In genomic region chr21:46184625-46185555, GRCh38 we compare ENCODE assay signal across 8 cellular contexts. TPM values are rescaled to one million over a fixed set of nuclear protein-coding genes. Genes with fewer than 3 reads are reported as not detected.
DNase-seq lines count a peak whose midpoint lies in the region; ATAC-seq and TF ChIP-seq lines count a peak whose summit lies in the region.

No MANE protein-coding gene starts in this region.

- no peak overlapping the region for H2BK15ac ChIP-seq in H9 (ENCODE audit: low read depth, low read length)

- no peaks in the 10 kb centered on the region for H3K27me3 Mint-ChIP-seq in H9 (ENCODE audit: low read depth)
- H3K27me3 Mint-ChIP-seq in activated B cell treated with CpG ODN at 0.5 μM for 24 hours: no peaks in the 10 kb centered on the region

- H3K36me3 ChIP-seq in BLaER1 treated with 17β-estradiol and CSF1 and Interleukin-3, amounts not matched to agents 10 nM and 100 nM: peaks cover 0 to 25% (median 1%) of the 10 kb centered on the region in 11 experiments; a peak in 8 of 22 replicates
- no peaks in the 10 kb centered on the region for H3K36me3 ChIP-seq in smooth muscle cell (ENCODE audit: low read depth)

- no peak overlapping the region for H2BK20ac ChIP-seq in H9 (ENCODE audit: low read depth, low read length, poor library complexity, severe bottlenecking)

- TF ChIP-seq CTCF in H9 (conservative IDR thresholded peaks at IDR 0.05) (no peak), activated B cell treated with CpG ODN at 0.5 μM for 24 hours (IDR thresholded peaks at IDR 0.05) (no peak), smooth muscle cell (IDR thresholded peaks at IDR 0.05; ENCODE audit: borderline replicate concordance, insufficient read depth, poor library complexity, severe bottlenecking) (no peak)

- H4K91ac ChIP-seq in H9 (ENCODE audit: insufficient read length, low read depth, low read length): no peak overlapping the region

- H3K4me1 Mint-ChIP-seq in H9: peaks cover 29 to 35% of the 10 kb centered on the region in 2 experiments
- H3K4me1 Mint-ChIP-seq in activated B cell treated with CpG ODN at 0.5 μM for 24 hours: peaks cover 5% of the 10 kb centered on the region

- H3K9me3 Mint-ChIP-seq in H9 (no peaks in the 10 kb centered on the region), activated B cell treated with CpG ODN at 0.5 μM for 24 hours (no peaks in the 10 kb centered on the region)

- H3K4me3 ChIP-seq in BLaER1 treated with 17β-estradiol and CSF1 and Interleukin-3, amounts not matched to agents 10 nM and 100 nM: peak overlapping the region; percentile 56 to 72 (median 70)
- H3K4me3 ChIP-seq in smooth muscle cell: peak overlapping the region; percentile 75

- POLR2A ChIA-PET in activated B cell treated with CpG ODN at 0.5 μM for 24 hours (lab: Charles Lee): no interaction called here

- intact Hi-C loops in activated B cell treated with CpG ODN at 0.5 μM for 24 hours (cut with micrococcal nuclease): loop anchor here (1.0 to 5.0 kb wide), 5 partner anchors 43 to 273 kb away; partner anchors contain the start of genes DIP2A, PCNT and YBEY

- H2BK5ac ChIP-seq in H9 (ENCODE audit: insufficient read length, low read length): no peak overlapping the region

- H3K27ac Mint-ChIP-seq in H9 (peak overlapping the region; percentile 89 to 99 (median 96); a peak in 6 of 7 replicates), activated B cell treated with CpG ODN at 0.5 μM for 24 hours (peak overlapping the region; percentile 85)

- H3K23me2 ChIP-seq in H9 (ENCODE audit: insufficient read length, low read depth, low read length, poor library complexity, severe bottlenecking): peaks cover 7% of the 10 kb centered on the region

- no peak overlapping the region for H4K5ac ChIP-seq in H9 (ENCODE audit: insufficient read length, low read depth, low read length)

- H3K4me1 ChIP-seq in BLaER1 treated with 17β-estradiol and CSF1 and Interleukin-3, amounts not matched to agents 10 nM and 100 nM: peaks cover 9 to 31% (median 15%) of the 10 kb centered on the region in 10 experiments; a peak in 17 of 20 replicates
- peaks cover 4% of the 10 kb centered on the region; the same call in 1 of the 2 replicates for H3K4me1 ChIP-seq in H9 (ENCODE audit: insufficient read depth, low read length)
- H3K4me1 ChIP-seq in smooth muscle cell (ENCODE audit: low read depth): peaks cover 9% of the 10 kb centered on the region

- CTCF ChIA-PET in activated B cell treated with CpG ODN at 0.5 μM for 24 hours (lab: Charles Lee): no interaction called here

- peaks cover 0 to 18% (median 0%) of the 10 kb centered on the region in 11 experiments; a peak in 3 of 22 replicates for H4K20me1 ChIP-seq in BLaER1 treated with 17β-estradiol and CSF1 and Interleukin-3, amounts not matched to agents 10 nM and 100 nM
- H4K20me1 ChIP-seq in H9 (ENCODE audit: control insufficient read depth, insufficient read depth, insufficient read length) (no peaks in the 10 kb centered on the region), smooth muscle cell (ENCODE audit: low read depth) (no peaks in the 10 kb centered on the region)

- no peaks in the 10 kb centered on the region for H3F3A ChIP-seq in smooth muscle cell (ENCODE audit: low read depth)

- H2BK12ac ChIP-seq in H9 (ENCODE audit: insufficient read length, low read depth, low read length): no peak overlapping the region

- H3K27ac ChIP-seq in BLaER1 treated with 17β-estradiol and CSF1 and Interleukin-3, amounts not matched to agents 10 nM and 100 nM: peak overlapping the region in 9 of 11 experiments; percentile 48 to 71 (median 67); a peak in 18 of 22 replicates
- H3K27ac ChIP-seq in H9 (ENCODE audit: insufficient read length, low read depth, low read length) (no peak overlapping the region), smooth muscle cell (ENCODE audit: low read depth) (peak overlapping the region; percentile 92)

- peak; percentile 95 for DNase-seq in H9
- DNase-seq in NCI-H2227 (lab: John Stamatoyannopoulos, UW; ENCODE audit: unreplicated experiment): peak; percentile 72
- peak; percentile 69 for DNase-seq in activated B cell treated with CpG ODN at 0.5 μM for 24 hours
- peak; percentile 62 for DNase-seq in central memory CD4-positive, alpha-beta T cell
- peak; percentile 74 for DNase-seq in inferior parietal cortex (ENCODE audit: extremely low spot score)
- peak; percentile 94 for DNase-seq in smooth muscle cell (lab: John Stamatoyannopoulos, UW; ENCODE audit: unreplicated experiment)

- H3K36me3 Mint-ChIP-seq in H9 (ENCODE audit: insufficient read depth in 1 of 3, low read depth in 3 of 3): peaks cover 4 to 15% (median 8%) of the 10 kb centered on the region in 3 experiments; a peak in 6 of 7 replicates
- peaks cover 7% of the 10 kb centered on the region for H3K36me3 Mint-ChIP-seq in activated B cell treated with CpG ODN at 0.5 μM for 24 hours (ENCODE audit: low read depth)

- H3K18ac ChIP-seq in H9 (ENCODE audit: insufficient read length, low read depth, low read length): no peak overlapping the region

- no peak overlapping the region for H3K4ac ChIP-seq in H9 (ENCODE audit: low read depth, low read length)

- H4K8ac ChIP-seq in H9 (replicated peaks; ENCODE audit: insufficient read length, low read depth, low read length): no peak overlapping the region

- H3K4me2 ChIP-seq in BLaER1 treated with 17β-estradiol and CSF1 and Interleukin-3, amounts not matched to agents 10 nM and 100 nM: peak overlapping the region; percentile 21 to 90 (median 73)
- peak overlapping the region; percentile 61 for H3K4me2 ChIP-seq in H9 (ENCODE audit: insufficient read depth, insufficient read length, low read length)
- H3K4me2 ChIP-seq in smooth muscle cell: peak overlapping the region; percentile 94

- no peak overlapping the region for H3K56ac ChIP-seq in H9 (ENCODE audit: insufficient read length, low read depth, low read length)

- ATAC-seq in activated B cell treated with CpG ODN at 0.5 μM for 24 hours (ENCODE audit: low read depth) (peak; percentile 82), GM19455 (IDR thresholded peaks at IDR 0.05; ENCODE audit: unreplicated experiment) (no peak)

- no peak overlapping the region for H2BK120ac ChIP-seq in H9 (ENCODE audit: low read depth, low read length, poor library complexity, severe bottlenecking)

- H3K9me3 ChIP-seq in BLaER1 treated with 17β-estradiol and CSF1 and Interleukin-3, amounts not matched to agents 10 nM and 100 nM (replicated peaks in 1 of 11): no peaks in the 10 kb centered on the region
- H3K9me3 ChIP-seq in H9 (ENCODE audit: control insufficient read depth, low read depth, low read length): no peaks in the 10 kb centered on the region
- no peaks in the 10 kb centered on the region for H3K9me3 ChIP-seq in smooth muscle cell (replicated peaks; ENCODE audit: low read depth)

- no CpG with 5 or more reads among the region's 30 CpGs for WGBS in H9 (ENCODE audit: extremely low coverage, insufficient read length, low lambda C conversion rate)
- 19% methylated on average over 29 of the region's 30 CpGs for WGBS in smooth muscle cell (ENCODE audit: low lambda C conversion rate)

- no peaks in the 10 kb centered on the region for H3K79me1 ChIP-seq in H9 (ENCODE audit: insufficient read depth, low read depth, low read length, poor library complexity, severe bottlenecking)

- H3K79me2 ChIP-seq in H9 (ENCODE audit: insufficient read depth, low read length) (no peaks in the 10 kb centered on the region), smooth muscle cell (ENCODE audit: low read depth) (no peaks in the 10 kb centered on the region)

- H3K23ac ChIP-seq in H9 (ENCODE audit: insufficient read length, low read depth, low read length): no peak overlapping the region

- H3K4me3 Mint-ChIP-seq in H9 (peak overlapping the region; percentile 74 to 89), activated B cell treated with CpG ODN at 0.5 μM for 24 hours (peak overlapping the region; percentile 89)

- no peak overlapping the region for H3T11ph ChIP-seq in H9 (ENCODE audit: low read length)

- peak overlapping the region in 10 of 11 experiments; percentile 38 to 75 (median 66); a peak in 16 of 22 replicates for H3K9ac ChIP-seq in BLaER1 treated with 17β-estradiol and CSF1 and Interleukin-3, amounts not matched to agents 10 nM and 100 nM
- no peak overlapping the region for H3K9ac ChIP-seq in H9 (ENCODE audit: extremely low read depth, insufficient read length, low read length)
- H3K9ac ChIP-seq in smooth muscle cell (ENCODE audit: low read depth): peak overlapping the region; percentile 77

- no peak overlapping the region for H3K14ac ChIP-seq in H9 (ENCODE audit: insufficient read depth, low read length)

- H2AK5ac ChIP-seq in H9 (ENCODE audit: insufficient read length, low read length): no peak overlapping the region

- H3K27me3 ChIP-seq in BLaER1 treated with 17β-estradiol and CSF1 and Interleukin-3, amounts not matched to agents 10 nM and 100 nM: peaks cover 4 to 17% (median 10%) of the 10 kb centered on the region in 11 experiments; a peak in 14 of 22 replicates
- H3K27me3 ChIP-seq in H9 (ENCODE audit: insufficient read depth, low read length): no peaks in the 10 kb centered on the region
- H3K27me3 ChIP-seq in smooth muscle cell (ENCODE audit: low read depth): no peaks in the 10 kb centered on the region

- H2AFZ ChIP-seq in H9 (ENCODE audit: low read length) (no peak overlapping the region), smooth muscle cell (ENCODE audit: low read depth) (peak overlapping the region; percentile 71)

RNA-seq across cellular contexts. Expression of gene SPATC1L, which starts 0.6 kb away (rescaled TPM):
- 32.8 and 36.0 TPM in 2 replicates for total RNA-seq in H9 (2021)
- 7.5 and 7.9 TPM in 2 replicates for total RNA-seq in activated B cell treated with CpG ODN at 0.5 μM for 24 hours
- 6.4 and 10.5 TPM in 2 replicates for total RNA-seq in smooth muscle cell
- 36.5 and 40.2 TPM in 2 replicates for polyA plus RNA-seq in smooth muscle cell

RNA-seq across cellular contexts. Expression of gene FTCD, which starts 29.5 kb away (rescaled TPM):
- 6.7 and 6.8 TPM in 2 replicates for total RNA-seq in H9 (2021)
- 0.69 and 0.73 TPM in 2 replicates for total RNA-seq in activated B cell treated with CpG ODN at 0.5 μM for 24 hours
- 1.3 and 4.1 TPM in 2 replicates for total RNA-seq in smooth muscle cell
- 15.2 and 18.0 TPM in 2 replicates for polyA plus RNA-seq in smooth muscle cell

RNA-seq across cellular contexts. Expression of gene LSS, which starts 43.7 kb away (rescaled TPM):
- 68.7 and 69.2 TPM in 2 replicates for total RNA-seq in H9 (2021)
- 76.3 and 99.0 TPM in 2 replicates for total RNA-seq in activated B cell treated with CpG ODN at 0.5 μM for 24 hours
- total RNA-seq in smooth muscle cell: 33.2 and 37.7 TPM in 2 replicates
- polyA plus RNA-seq in smooth muscle cell: 21.8 and 32.5 TPM in 2 replicates
